Comparison of ENCODE assay signal across 1 cellular context in genomic region chr3:73314182-73314951, GRCh38.
TF ChIP-seq lines count a peak whose summit lies in the region.

No MANE protein-coding gene starts in this region.

TF ChIP-seq in H1, 55 proteins besides CTCF, POLR2A, EP300 and RAD21 (continued from another document):
- TF ChIP-seq ATF3 (IDR thresholded peaks at IDR 0.05; ENCODE audit: insufficient read depth, low read depth, low read length) (no peak), BCL11A (IDR thresholded peaks at IDR 0.05; ENCODE audit: low read depth in 2 of 2, low read length in 2 of 2) (no peak), YY1 (IDR thresholded peaks at IDR 0.05; ENCODE audit: low read depth, low read length) (no peak), SUZ12 (IDR thresholded peaks at IDR 0.05; ENCODE audit: low read length) (no peak)
TF ChIP-seq in H1: peak in this region for 0.
